Comparison of ENCODE assay signal across 8 cellular contexts in genomic region chr14:76772300-76773187, GRCh38. TPM values are rescaled to one million over a fixed set of nuclear protein-coding genes. Genes with fewer than 3 reads are reported as not detected.
A peak's percentile ranks its signal among the peaks of the same experiment; 100 is the strongest.
DNase-seq lines count a peak whose midpoint lies in the region; ATAC-seq lines count a peak whose summit lies in the region.

No MANE protein-coding gene starts in this region.

- H3K79me2 ChIP-seq in GM23248 (ENCODE audit: insufficient read depth) = no peaks in the 10 kb centered on the region

- H4K20me1 ChIP-seq in GM23248 (ENCODE audit: insufficient read depth) = no peaks in the 10 kb centered on the region

- intact Hi-C loops in left ventricle myocardium superior (cut with micrococcal nuclease) = no loop called here

- H3K4me3 ChIP-seq in GM23248 (no peak overlapping the region), adipocyte (ENCODE audit: low read length) (peak overlapping the region; percentile 9)

- H3K27me3 ChIP-seq in GM23248 (replicated peaks; ENCODE audit: insufficient read depth) = no peaks in the 10 kb centered on the region
- H3K27me3 ChIP-seq in adipocyte (replicated peaks; ENCODE audit: control insufficient read depth, insufficient read depth, low read length) = no peaks in the 10 kb centered on the region

- no peaks in the 10 kb centered on the region for H3K36me3 ChIP-seq in GM23248 (ENCODE audit: low read depth)
- H3K36me3 ChIP-seq in adipocyte (ENCODE audit: control insufficient read depth, insufficient read depth, low read length, severe bottlenecking) = no peaks in the 10 kb centered on the region

- 78 to 92% methylated on average over 12 to 13 of the region's 13 CpGs for WGBS in GM23248 (ENCODE audit: low coverage in 1 of 2, low lambda C conversion rate in 2 of 2, missing lambda C conversion rate in 2 of 2), 2 experiments

- H3K4me2 ChIP-seq in GM23248 (ENCODE audit: unreplicated experiment) = peak overlapping the region; percentile 44

- H2AFZ ChIP-seq in GM23248 = 0 out of 2 replicates have a peak overlapping the region, but pooled peaks have one; percentile 39

- H3K4me1 ChIP-seq in GM23248 (ENCODE audit: insufficient read depth) (peaks cover 13% of the 10 kb centered on the region), adipocyte (ENCODE audit: control insufficient read depth, insufficient read depth, low read length) (peaks cover 19% of the 10 kb centered on the region)

- H3K9ac ChIP-seq in GM23248 (no peak overlapping the region), adipocyte (ENCODE audit: low read length) (peak overlapping the region; percentile 36)

- ATAC-seq in left ventricle myocardium superior (peak; percentile 62), GM21825 (IDR thresholded peaks at IDR 0.05; ENCODE audit: unreplicated experiment) (no peak)

- H3F3A ChIP-seq in GM23248 (ENCODE audit: insufficient read depth) = no peaks in the 10 kb centered on the region

- in situ Hi-C loops in GM23248 (cut with MboI) = no loop called here

- H3K9me3 ChIP-seq in GM23248 (ENCODE audit: low read depth) = no peaks in the 10 kb centered on the region
- no peaks in the 10 kb centered on the region for H3K9me3 ChIP-seq in adipocyte (ENCODE audit: control insufficient read depth, low read length)

- DNase-seq in GM23248 (no peak), adipocyte (ENCODE audit: low read depth) (peak; percentile 59), left ventricle myocardium superior (peak; percentile 61), putamen (ENCODE audit: low spot score) (peak; percentile 53), GOT3 (lab: John Stamatoyannopoulos, UW) (no peak), middle frontal gyrus (ENCODE audit: extremely low spot score, low spot score) (no peak), NCI-H526 (lab: John Stamatoyannopoulos, UW) (no peak)

- no peak overlapping the region for H3K27ac ChIP-seq in GM23248

- H3K9me2 ChIP-seq in GM23248 (ENCODE audit: insufficient read depth) = no peaks in the 10 kb centered on the region

RNA-seq across cellular contexts. Expression of gene VASH1, which starts 11.3 kb away (rescaled TPM):
- 2.6 and 2.9 TPM in 2 replicates for total RNA-seq in GM23248 (2014; rRNA removed; shearing (Covaris generic))
- 2.1 and 2.2 TPM in 2 replicates for polyA plus RNA-seq in GM23248 (2016; fragmentation: Nextera tagmentation; extraction: Ambion mirVana)
- total RNA-seq in left ventricle myocardium superior = 14.0 TPM

RNA-seq across cellular contexts. Expression of gene ANGEL1, which starts 40.1 kb away (rescaled TPM):
- total RNA-seq in GM23248 (2014; rRNA removed; shearing (Covaris generic)) = 3.7 and 7.3 TPM in 2 replicates
- polyA plus RNA-seq in GM23248 (2016; fragmentation: Nextera tagmentation; extraction: Ambion mirVana) = 4.9 TPM in 2 replicates
- 11.2 TPM for total RNA-seq in left ventricle myocardium superior

RNA-seq across cellular contexts. Expression of gene LRRC74A, which starts 53.7 kb away (rescaled TPM):
- not detected in 2 replicates for total RNA-seq in GM23248 (2014; rRNA removed; shearing (Covaris generic))
- not detected in 2 replicates for polyA plus RNA-seq in GM23248 (2016; fragmentation: Nextera tagmentation; extraction: Ambion mirVana)
- not detected for total RNA-seq in left ventricle myocardium superior

Comparison
In these comparisons a context has a peak if more than half of its experiments do, and no peak if none do; other contexts are left out.
1. DNase-seq: peak in adipocyte (single experiment), left ventricle myocardium superior (single experiment) and putamen (single experiment); none in GM23248 (single experiment), GOT3 (single experiment), middle frontal gyrus (single experiment) and NCI-H526 (0 of 2).